In the genomic region with DNA sequence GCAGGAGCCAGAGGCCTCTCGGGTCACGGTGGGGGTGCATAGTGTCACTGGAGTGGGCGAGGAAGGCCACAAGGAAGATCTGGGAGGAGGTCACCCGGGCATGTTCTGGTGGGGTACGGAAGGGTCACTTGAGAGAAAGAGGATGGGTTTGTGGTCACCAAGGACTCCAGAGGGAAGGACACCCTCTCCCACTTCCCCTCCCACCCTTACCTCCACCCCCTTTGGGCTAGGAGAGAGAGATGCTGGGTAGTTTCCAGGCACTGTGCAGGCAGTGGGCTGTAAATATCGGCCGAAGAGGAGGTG, we compare ENCODE assay signal across 10 cellular contexts. TPM values are rescaled to one million over a fixed set of nuclear protein-coding genes. Genes with fewer than 3 reads are reported as not detected.
A peak's percentile ranks its signal among the peaks of the same experiment; 100 is the strongest.
DNase-seq lines count a peak whose midpoint lies in the region; ATAC-seq and TF ChIP-seq lines count a peak whose summit lies in the region.
"Had no signal": no experiment of that assay in that cellular context is flagged by ENCODE, and none has a peak within 500 bp of the region (broad histone marks: within the 10 kb centered on the region; RNA-seq: fewer than 3 reads in every experiment).

No MANE protein-coding gene starts in this region.

- H3K27me3 ChIP-seq in GM06990 (replicated peaks; ENCODE audit: control insufficient read depth, insufficient read depth, low read length), result no peaks in the 10 kb centered on the region

- H3K4me1 Mint-ChIP-seq in activated B cell treated with CpG ODN at 0.5 μM for 24 hours, result peaks cover 15% of the 10 kb centered on the region

- POLR2A ChIA-PET in activated B cell treated with CpG ODN at 0.5 μM for 24 hours (lab: Charles Lee), result interaction anchor here (0.6 to 1.8 kb wide), 3 partner anchors 18 to 26 kb away, joined by 3 to 8 read pairs (median 4); a partner anchor contains a TSS

- H3K36me3 Mint-ChIP-seq in activated B cell treated with CpG ODN at 0.5 μM for 24 hours (ENCODE audit: low read depth), result no peaks in the 10 kb centered on the region

- H3K4me3 ChIP-seq in GM06990 (replicated peaks; ENCODE audit: low read depth, low read length), result peak overlapping the region; percentile 71
- peak overlapping the region; percentile 70 for H3K4me3 ChIP-seq in retinal pigment epithelial cell (ENCODE audit: low read length)

- no peaks in the 10 kb centered on the region for H3K36me3 ChIP-seq in GM06990 (ENCODE audit: control insufficient read depth, insufficient read depth, low read length)

- DNase-seq in GM06990 (ENCODE audit: extremely low read depth, insufficient read length), result no peak
- no peak for DNase-seq in activated B cell treated with CpG ODN at 0.5 μM for 24 hours
- DNase-seq in left cardiac atrium, result peak; percentile 20
- DNase-seq in retinal pigment epithelial cell (ENCODE audit: low read depth), result no peak
- DNase-seq in pons (ENCODE audit: low spot score), result no peak
- DNase-seq in MV-4-11 (lab: John Stamatoyannopoulos, UW), result no peak
- no peak for DNase-seq in DMS 273 (lab: John Stamatoyannopoulos, UW; ENCODE audit: unreplicated experiment)
- DNase-seq in NCI-H510A treated with DMSO at 0.1 percent for 48 hours (lab: John Stamatoyannopoulos, UW), result no peak

- intact Hi-C loops in activated B cell treated with CpG ODN at 0.5 μM for 24 hours (cut with micrococcal nuclease) (loop anchor here (1.0 kb wide), 1 partner anchor 15 kb away; a partner anchor contains a TSS), left cardiac atrium (cut with DNase I) (no loop called here)

- ATAC-seq in activated B cell treated with CpG ODN at 0.5 μM for 24 hours (ENCODE audit: low read depth), result no peak
- ATAC-seq in left cardiac atrium, result peak in 1 of 2 donors; percentile 13

- peaks cover 10% of the 10 kb centered on the region for H3K27me3 Mint-ChIP-seq in activated B cell treated with CpG ODN at 0.5 μM for 24 hours

- TF ChIP-seq CTCF in GM06990 (IDR thresholded peaks at IDR 0.05; ENCODE audit: insufficient read depth, low read length, poor library complexity, severe bottlenecking) (no peak), activated B cell treated with CpG ODN at 0.5 μM for 24 hours (IDR thresholded peaks at IDR 0.05) (no peak), retinal pigment epithelial cell (conservative IDR thresholded peaks at IDR 0.05; ENCODE audit: low read depth, low read length) (no peak)

- no peak overlapping the region for H3K27ac Mint-ChIP-seq in activated B cell treated with CpG ODN at 0.5 μM for 24 hours

- H3K9me3 Mint-ChIP-seq in activated B cell treated with CpG ODN at 0.5 μM for 24 hours, result no peaks in the 10 kb centered on the region

- CTCF ChIA-PET in activated B cell treated with CpG ODN at 0.5 μM for 24 hours (lab: Charles Lee), result interaction anchor here (2.0 to 23.7 kb wide), 3 partner anchors 8 to 22 kb away, joined by 7 to 375 read pairs (median 8); no protein-coding TSS in a partner anchor

- H3K4me3 Mint-ChIP-seq in activated B cell treated with CpG ODN at 0.5 μM for 24 hours, result peak overlapping the region; percentile 80

RNA-seq across cellular contexts. Expression of a gene that starts 0.7 kb away (rescaled TPM):
- total RNA-seq in activated B cell treated with CpG ODN at 0.5 μM for 24 hours, result 0.42 and 0.53 TPM in 2 replicates
- 10 to 100 TPM in 1 of 2 donors, 1 to 10 TPM in 1; 9.3 to 12.6 TPM for total RNA-seq in left cardiac atrium

RNA-seq across cellular contexts. Expression of a gene that starts 14.9 kb away (rescaled TPM):
- total RNA-seq in activated B cell treated with CpG ODN at 0.5 μM for 24 hours, result 17.1 and 18.1 TPM in 2 replicates
- 1 to 10 TPM; 5.8 to 5.9 TPM for total RNA-seq in left cardiac atrium

RNA-seq across cellular contexts. Expression of a gene that starts 25.1 kb away (rescaled TPM):
- total RNA-seq in activated B cell treated with CpG ODN at 0.5 μM for 24 hours (7.5 and 9.0 TPM in 2 replicates), left cardiac atrium (1 to 10 TPM; 2.5 to 3.4 TPM)

RNA-seq across cellular contexts. Expression of a gene that starts 30.8 kb away (rescaled TPM):
- total RNA-seq in activated B cell treated with CpG ODN at 0.5 μM for 24 hours (0.15 TPM in 1 of 2 replicates, not detected in the other), left cardiac atrium (under 1 TPM in 1 of 2 donors, not detected in 1; 0.55 TPM)
- total RNA-seq: activated CD8-positive, alpha-beta memory T cell treated with anti-CD3 and anti-CD28 coated beads for 36 hours; HT1080 had no signal

RNA-seq across cellular contexts. Expression of a gene that starts 39.6 kb away (rescaled TPM):
- total RNA-seq in activated B cell treated with CpG ODN at 0.5 μM for 24 hours (7.5 and 8.4 TPM in 2 replicates), left cardiac atrium (1 to 10 TPM; 3.4 to 4.6 TPM)
